In genomic region chr3:56693750-56694149, GRCh38 we compare ENCODE assay signal across 10 cellular contexts. TPM values are rescaled to one million over a fixed set of nuclear protein-coding genes. Genes with fewer than 3 reads are reported as not detected.
DNase-seq lines count a peak whose midpoint lies in the region; ATAC-seq and TF ChIP-seq lines count a peak whose summit lies in the region.
"Had no signal": no experiment of that assay in that cellular context is flagged by ENCODE, and none has a peak within 500 bp of the region (broad histone marks: within the 10 kb centered on the region; RNA-seq: fewer than 3 reads in every experiment).

No MANE protein-coding gene starts in this region.

- H3K27ac Mint-ChIP-seq in activated CD4-positive, alpha-beta T cell treated with anti-CD3 and anti-CD28 coated beads, Interleukin-2, amount 10 ng/mL, durations not matched to agents 24 days and 14 days, result peak overlapping the region; percentile 34
- H3K27ac Mint-ChIP-seq in activated naive CD8-positive, alpha-beta T cell treated with anti-CD3 and anti-CD28 coated beads for 36 hours, result peak overlapping the region; percentile 28
- peak overlapping the region; percentile 82 to 87 for H3K27ac Mint-ChIP-seq in natural killer cell

- peak overlapping the region; percentile 65 for H3K4me3 Mint-ChIP-seq in activated CD4-positive, alpha-beta T cell treated with anti-CD3 and anti-CD28 coated beads, Interleukin-2, amount 10 ng/mL, durations not matched to agents 24 days and 14 days
- peak overlapping the region; percentile 1 for H3K4me3 Mint-ChIP-seq in activated naive CD8-positive, alpha-beta T cell treated with anti-CD3 and anti-CD28 coated beads for 36 hours
- H3K4me3 Mint-ChIP-seq in natural killer cell, result peak overlapping the region; percentile 84

- no peaks in the 10 kb centered on the region for H3K9me2 ChIP-seq in Loucy (replicated peaks; ENCODE audit: low read depth, low read length)

- H4K20me1 ChIP-seq in Loucy (ENCODE audit: insufficient read depth, low read length, poor library complexity, severe bottlenecking), result no peaks in the 10 kb centered on the region

- no peaks in the 10 kb centered on the region for H3K36me3 ChIP-seq in Loucy (ENCODE audit: insufficient read depth, low read length)
- H3K36me3 ChIP-seq: thoracic aorta had no signal

- intact Hi-C loops in activated CD4-positive, alpha-beta T cell treated with anti-CD3 and anti-CD28 coated beads, Interleukin-2, amount 10 ng/mL, durations not matched to agents 24 days and 14 days (cut with micrococcal nuclease), result loop anchor here (1.0 to 10.0 kb wide), 3 partner anchors 11 to 531 kb away; partner anchors contain the start of gene APPL1
- intact Hi-C loops in natural killer cell (cut with micrococcal nuclease), result loop anchor here (1.0 to 2.0 kb wide), 3 partner anchors 10 to 61 kb away; partner anchors contain the start of gene TASOR

- H3K4me1 ChIP-seq in Loucy (ENCODE audit: insufficient read depth, low read length, poor library complexity, severe bottlenecking), result peaks cover 31% of the 10 kb centered on the region

- H3K36me3 Mint-ChIP-seq in activated CD4-positive, alpha-beta T cell treated with anti-CD3 and anti-CD28 coated beads, Interleukin-2, amount 10 ng/mL, durations not matched to agents 24 days and 14 days (ENCODE audit: low read depth), result no peaks in the 10 kb centered on the region
- peaks cover 2% of the 10 kb centered on the region for H3K36me3 Mint-ChIP-seq in activated naive CD8-positive, alpha-beta T cell treated with anti-CD3 and anti-CD28 coated beads for 36 hours
- H3K36me3 Mint-ChIP-seq in natural killer cell, result no peaks in the 10 kb centered on the region

- no peaks in the 10 kb centered on the region for H3K79me2 ChIP-seq in Loucy (ENCODE audit: insufficient read depth, low read length)

- no peaks in the 10 kb centered on the region for H3K27me3 Mint-ChIP-seq in activated CD4-positive, alpha-beta T cell treated with anti-CD3 and anti-CD28 coated beads, Interleukin-2, amount 10 ng/mL, durations not matched to agents 24 days and 14 days
- H3K27me3 Mint-ChIP-seq in activated naive CD8-positive, alpha-beta T cell treated with anti-CD3 and anti-CD28 coated beads for 36 hours, result no peaks in the 10 kb centered on the region
- H3K27me3 Mint-ChIP-seq in natural killer cell (ENCODE audit: low read depth in 2 of 2), result no peaks in the 10 kb centered on the region

- no peaks in the 10 kb centered on the region for H3K9me3 ChIP-seq in Loucy (ENCODE audit: insufficient read depth, low read depth, low read length)
- H3K9me3 ChIP-seq: thoracic aorta had no signal

- H3K27me3 ChIP-seq in Loucy (ENCODE audit: insufficient read depth, low read length, poor library complexity, severe bottlenecking), result no peaks in the 10 kb centered on the region

- no peak for ATAC-seq in natural killer cell

- H3F3A ChIP-seq in Loucy (ENCODE audit: low read depth), result 0 out of 2 replicates have a peak, but pooled peaks cover 3% of the 10 kb centered on the region

- no peaks in the 10 kb centered on the region for H3K9me3 Mint-ChIP-seq in activated CD4-positive, alpha-beta T cell treated with anti-CD3 and anti-CD28 coated beads, Interleukin-2, amount 10 ng/mL, durations not matched to agents 24 days and 14 days
- peaks cover 2% of the 10 kb centered on the region for H3K9me3 Mint-ChIP-seq in activated naive CD8-positive, alpha-beta T cell treated with anti-CD3 and anti-CD28 coated beads for 36 hours
- no peaks in the 10 kb centered on the region for H3K9me3 Mint-ChIP-seq in natural killer cell

- H3K9ac ChIP-seq in Loucy (ENCODE audit: low read depth, low read length, poor library complexity, severe bottlenecking), result no peak overlapping the region

- peak; percentile 62 for DNase-seq in activated CD4-positive, alpha-beta T cell treated with anti-CD3 and anti-CD28 coated beads, Interleukin-2, amount 10 ng/mL, durations not matched to agents 24 days and 14 days
- no peak for DNase-seq in activated CD4-positive, alpha-beta T cell treated with anti-CD3 and anti-CD28 coated beads, Interleukin-2, amount 50 U/mL, for 4 hours
- DNase-seq in activated naive CD8-positive, alpha-beta T cell treated with anti-CD3 and anti-CD28 coated beads for 36 hours, result no peak
- DNase-seq in natural killer cell, result no peak
- no peak for DNase-seq in AG08395 (ENCODE audit: low spot score)
- no peak for DNase-seq in stimulated activated CD4-positive, alpha-beta T cell treated with anti-CD3 and anti-CD28 coated beads, Interleukin-1b, Interleukin-23, amount 100 ng/mL, for 48 hours
- DNase-seq in foreskin fibroblast, result no peak
- DNase-seq: NCI-H748 treated with DMSO at 0.1 percent for 48 hours had no signal

- peaks cover 35% of the 10 kb centered on the region for H3K4me1 Mint-ChIP-seq in activated CD4-positive, alpha-beta T cell treated with anti-CD3 and anti-CD28 coated beads, Interleukin-2, amount 10 ng/mL, durations not matched to agents 24 days and 14 days
- peaks cover 39% of the 10 kb centered on the region for H3K4me1 Mint-ChIP-seq in activated naive CD8-positive, alpha-beta T cell treated with anti-CD3 and anti-CD28 coated beads for 36 hours
- H3K4me1 Mint-ChIP-seq in natural killer cell, result peaks cover 36 to 41% of the 10 kb centered on the region in 2 donors

- no peak overlapping the region for H2AFZ ChIP-seq in Loucy (ENCODE audit: low read length)

- H3K4me2 ChIP-seq in Loucy (ENCODE audit: low read depth, low read length, poor library complexity, severe bottlenecking), result peak overlapping the region; percentile 58

- H3K4me3 ChIP-seq in Loucy (ENCODE audit: low read length, poor library complexity, severe bottlenecking) (no peak overlapping the region), foreskin fibroblast (ENCODE audit: low read depth in 1 of 2, low read length in 2 of 2) (no peak overlapping the region)
- H3K4me3 ChIP-seq: thoracic aorta had no signal

- no peak for TF ChIP-seq CTCF in Loucy (conservative IDR thresholded peaks at IDR 0.05; ENCODE audit: low read length)
- TF ChIP-seq CTCF in natural killer cell (IDR thresholded peaks at IDR 0.05), result no peak
- TF ChIP-seq CTCF in foreskin fibroblast (IDR thresholded peaks at IDR 0.05; ENCODE audit: low read depth, low read length), result no peak

RNA-seq across cellular contexts. Expression of gene TASOR, which starts 10.7 kb away (rescaled TPM):
- total RNA-seq in activated CD4-positive, alpha-beta T cell treated with anti-CD3 and anti-CD28 coated beads, Interleukin-2, amount 10 ng/mL, durations not matched to agents 24 days and 14 days, result 65.0 and 65.1 TPM in 2 replicates
- total RNA-seq in activated naive CD8-positive, alpha-beta T cell treated with anti-CD3 and anti-CD28 coated beads for 36 hours, result 10 to 100 TPM; 50.5 TPM
- total RNA-seq in natural killer cell, result 10 to 100 TPM; 73.5 to 96.4 (median 81.8) TPM

Comparison
In these comparisons a context has a peak if more than half of its experiments do, and no peak if none do; other contexts are left out.
1. H3K27ac Mint-ChIP-seq: peak in every context shown above with its lines; median percentile 84 in natural killer cell; 34 in activated CD4-positive, alpha-beta T cell treated with anti-CD3 and anti-CD28 coated beads, Interleukin-2, amount 10 ng/mL, durations not matched to agents 24 days and 14 days; 28 in activated naive CD8-positive, alpha-beta T cell treated with anti-CD3 and anti-CD28 coated beads for 36 hours.
2. H3K4me3 Mint-ChIP-seq: peak in every context shown above with its lines; median percentile 84 in natural killer cell; 65 in activated CD4-positive, alpha-beta T cell treated with anti-CD3 and anti-CD28 coated beads, Interleukin-2, amount 10 ng/mL, durations not matched to agents 24 days and 14 days; 1 in activated naive CD8-positive, alpha-beta T cell treated with anti-CD3 and anti-CD28 coated beads for 36 hours.